33 cellular contexts compared by ENCODE assay signal in the genomic region with DNA sequence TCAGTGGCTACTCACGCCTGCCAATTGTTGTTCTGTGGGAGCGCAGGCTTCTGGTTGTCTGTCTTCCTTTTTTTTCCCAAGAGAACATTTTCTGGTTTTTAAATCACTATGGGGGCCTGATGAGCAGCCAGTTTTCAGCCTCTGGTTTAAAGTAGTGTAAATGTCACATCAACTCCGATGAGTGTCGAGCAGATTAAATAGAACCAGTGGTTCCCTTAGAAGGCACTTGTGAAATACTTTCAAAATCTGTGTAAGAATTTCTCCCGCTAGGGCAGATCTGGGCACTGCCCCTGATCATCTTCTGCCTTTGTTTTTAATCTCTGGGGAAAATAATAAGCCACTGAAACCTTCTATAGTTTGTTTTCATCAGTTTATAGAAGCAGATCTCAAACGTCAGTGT.
"Had no signal": no experiment of that assay in that cellular context is flagged by ENCODE, and none has a peak within 500 bp of the region (broad histone marks: within the 10 kb centered on the region; RNA-seq: fewer than 3 reads in every experiment).

No MANE protein-coding gene starts in this region.

- H3K4me3 ChIP-seq: ascending aorta, cardiac muscle cell, Peyer's patch had no signal

- H3K36me3 Mint-ChIP-seq: activated naive CD4-positive, alpha-beta T cell treated with anti-CD3 and anti-CD28 coated beads, Interleukin-2, amount 50 U/mL, for 24 hours; activated naive CD8-positive, alpha-beta T cell treated with anti-CD3 and anti-CD28 coated beads, Interleukin-2, amount 10 ng/mL, durations not matched to agents 7 days and 5 days had no signal

- H3K9ac ChIP-seq: KMS-11 had no signal

- DNase-seq: activated CD4-positive, alpha-beta T cell treated with anti-CD3 and anti-CD28 coated beads, Interleukin-2, amount 10 ng/mL, durations not matched to agents 24 days and 14 days; activated CD4-positive, alpha-beta T cell treated with anti-CD3 and anti-CD28 coated beads, Interleukin-2, amount 50 U/mL, for 4 hours; activated CD8-positive, alpha-beta T cell treated with anti-CD3 and anti-CD28 coated beads for 36 hours; activated gamma-delta T cell; activated naive CD4-positive, alpha-beta T cell treated with Interleukin-2 at 50 U/mL for 16 hours; activated naive CD8-positive, alpha-beta T cell treated with anti-CD3 and anti-CD28 coated beads, Interleukin-2, amount 10 ng/mL, durations not matched to agents 7 days and 5 days; activated T-cell treated with anti-CD3 and anti-CD28 coated beads, Interleukin-2, amount 50 U/mL, for 1 hour; NCI-H1092 treated with DMSO at 0.1 percent for 48 hours; NCI-H1417; NCI-H146; NCI-H187; NCI-H2029 treated with DMSO at 0.1 percent for 48 hours; NCI-H2107; NCI-H226; NCI-H446 treated with DMSO at 0.1 percent for 48 hours; NCI-H524 treated with DMSO at 0.1 percent for 48 hours; NCI-H748 treated with DMSO at 0.1 percent for 48 hours; NK-92 treated with Interleukin-12 subunit alpha and Interleukin-12 subunit beta, amount 100 ng/mL, for 24 hours; PC-3; Peyer's patch; SW 1271; T-helper 1 cell; T-helper 2 cell; T1000; WERI-Rb-1 had no signal

- H3K9me3 Mint-ChIP-seq: activated CD4-positive, alpha-beta T cell treated with anti-CD3 and anti-CD28 coated beads, Interleukin-2, amount 10 ng/mL, durations not matched to agents 24 days and 14 days; activated CD8-positive, alpha-beta T cell treated with anti-CD3 and anti-CD28 coated beads for 36 hours; activated naive CD4-positive, alpha-beta T cell treated with anti-CD3 and anti-CD28 coated beads, Interleukin-2, amount 50 U/mL, for 24 hours; activated naive CD8-positive, alpha-beta T cell treated with anti-CD3 and anti-CD28 coated beads, Interleukin-2, amount 10 ng/mL, durations not matched to agents 7 days and 5 days; activated T-helper 2 cell treated with anti-CD3 and anti-CD28 coated beads, Interferon-gamma antibody, Interleukin-2, Interleukin-4, amounts not matched to agents 10 μg/mL and 5 μg/mL and 100 μg/mL, durations not matched to agents 14 hours and 24 hours and 36 hours; central memory CD8-positive, alpha-beta T cell had no signal

- H3K9me3 ChIP-seq: ascending aorta, Peyer's patch had no signal

- H3K27me3 ChIP-seq: ascending aorta, cardiac muscle cell, Peyer's patch had no signal

- H3K27ac ChIP-seq: ascending aorta, cardiac muscle cell, KMS-11, Peyer's patch, RWPE1, WERI-Rb-1 had no signal

- H3K4me1 Mint-ChIP-seq: activated CD4-positive, alpha-beta T cell treated with anti-CD3 and anti-CD28 coated beads, Interleukin-2, amount 10 ng/mL, durations not matched to agents 24 days and 14 days; activated naive CD4-positive, alpha-beta T cell treated with anti-CD3 and anti-CD28 coated beads, Interleukin-2, amount 50 U/mL, for 24 hours; activated naive CD8-positive, alpha-beta T cell treated with anti-CD3 and anti-CD28 coated beads, Interleukin-2, amount 10 ng/mL, durations not matched to agents 7 days and 5 days; central memory CD8-positive, alpha-beta T cell had no signal

- H3K36me3 ChIP-seq: ascending aorta, cardiac muscle cell, Peyer's patch had no signal

- H3K4me3 Mint-ChIP-seq: activated CD4-positive, alpha-beta T cell treated with anti-CD3 and anti-CD28 coated beads, Interleukin-2, amount 10 ng/mL, durations not matched to agents 24 days and 14 days; activated CD8-positive, alpha-beta T cell treated with anti-CD3 and anti-CD28 coated beads for 36 hours; activated naive CD4-positive, alpha-beta T cell treated with anti-CD3 and anti-CD28 coated beads, Interleukin-2, amount 50 U/mL, for 24 hours; activated naive CD8-positive, alpha-beta T cell treated with anti-CD3 and anti-CD28 coated beads, Interleukin-2, amount 10 ng/mL, durations not matched to agents 7 days and 5 days; central memory CD8-positive, alpha-beta T cell had no signal

- ATAC-seq: activated CD8-positive, alpha-beta T cell treated with anti-CD3 and anti-CD28 coated beads for 36 hours; PC-3; Right ventricle myocardium inferior had no signal

- H3K4me2 ChIP-seq: KMS-11 had no signal

- H3K27ac Mint-ChIP-seq: activated CD4-positive, alpha-beta T cell treated with anti-CD3 and anti-CD28 coated beads, Interleukin-2, amount 10 ng/mL, durations not matched to agents 24 days and 14 days; activated CD8-positive, alpha-beta T cell treated with anti-CD3 and anti-CD28 coated beads for 36 hours; activated naive CD4-positive, alpha-beta T cell treated with anti-CD3 and anti-CD28 coated beads, Interleukin-2, amount 50 U/mL, for 24 hours; activated naive CD8-positive, alpha-beta T cell treated with anti-CD3 and anti-CD28 coated beads, Interleukin-2, amount 10 ng/mL, durations not matched to agents 7 days and 5 days; activated T-helper 2 cell treated with anti-CD3 and anti-CD28 coated beads, Interferon-gamma antibody, Interleukin-2, Interleukin-4, amounts not matched to agents 10 μg/mL and 5 μg/mL and 100 μg/mL, durations not matched to agents 14 hours and 24 hours and 36 hours had no signal

- H3K4me1 ChIP-seq: ascending aorta, Peyer's patch had no signal
